Comparison of ENCODE assay signal across 7 cellular contexts in genomic region chr18:69044215-69044614, GRCh38.
"Had no signal": no experiment of that assay in that cellular context is flagged by ENCODE, and none has a peak within 500 bp of the region (broad histone marks: within the 10 kb centered on the region; RNA-seq: fewer than 3 reads in every experiment).

No MANE protein-coding gene starts in this region.

- DNase-seq: GM23248, GOT3, H7, HFFc6, KBM-7 had no signal

- H3K36me3 ChIP-seq: HAP-1 had no signal

- H3K4me3 ChIP-seq: GM23248, HAP-1 had no signal

- H3K9me3 ChIP-seq: HAP-1 had no signal

- H2AFZ ChIP-seq: GM23248 had no signal

- H3K9ac ChIP-seq: GM23248 had no signal

- H3K27ac ChIP-seq: GM23248, HL-60 had no signal
